In the genomic region with DNA sequence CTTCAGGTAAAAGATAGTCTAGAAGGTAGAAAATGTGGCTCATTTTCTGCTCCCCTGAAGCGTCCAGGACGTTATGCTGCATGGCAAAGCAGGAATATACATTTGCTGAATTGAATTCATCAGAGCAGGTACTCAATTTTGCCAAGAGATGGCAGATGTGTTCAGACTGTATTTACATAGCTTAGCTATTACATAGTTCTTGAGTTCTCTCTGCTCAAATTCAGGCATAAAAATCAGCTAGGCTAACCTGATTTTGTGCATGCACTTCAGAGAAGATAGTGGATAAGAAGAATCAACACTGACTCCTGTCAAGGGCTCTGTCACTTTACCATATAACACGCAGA, we compare ENCODE assay signal across 11 cellular contexts.
DNase-seq lines count a peak whose midpoint lies in the region; ATAC-seq, FAIRE-seq and TF ChIP-seq lines count a peak whose summit lies in the region.
"Had no signal": no experiment of that assay in that cellular context is flagged by ENCODE, and none has a peak within 500 bp of the region (broad histone marks: within the 10 kb centered on the region; RNA-seq: fewer than 3 reads in every experiment).

No MANE protein-coding gene starts in this region.

- H2BK15ac ChIP-seq in mesenchymal stem cell (ENCODE audit: low read depth, poor library complexity, severe bottlenecking), result no peak overlapping the region

- H3K79me1 ChIP-seq in mesenchymal stem cell (replicated peaks; ENCODE audit: low read length, poor library complexity, severe bottlenecking), result no peaks in the 10 kb centered on the region

- H3K27me3 Mint-ChIP-seq in Calu3 (ENCODE audit: unreplicated experiment), result no peaks in the 10 kb centered on the region

- H3K79me2 ChIP-seq in OCI-LY7 (ENCODE audit: insufficient read depth, low read depth, low read length), result no peaks in the 10 kb centered on the region

- TF ChIP-seq CTCF in Calu3 (IDR thresholded peaks at IDR 0.05; ENCODE audit: unreplicated experiment) (peak; percentile 24), astrocyte of the spinal cord (IDR thresholded peaks at IDR 0.05; ENCODE audit: low read depth, low read length) (peak; percentile 27), OCI-LY7 (conservative IDR thresholded peaks at IDR 0.05; ENCODE audit: low read length) (no peak)

- no peaks in the 10 kb centered on the region for H3K9me3 Mint-ChIP-seq in Calu3 (ENCODE audit: low read depth, unreplicated experiment)

- H3K27ac ChIP-seq in mesenchymal stem cell (ENCODE audit: low read length, poor library complexity, severe bottlenecking), result no peak overlapping the region
- no peak overlapping the region for H3K27ac ChIP-seq in OCI-LY7 (ENCODE audit: low read depth, low read length, poor library complexity, severe bottlenecking)

- in situ Hi-C loops in astrocyte of the spinal cord (cut with HindIII; ENCODE audit: low sequenced_read_pairs), result no loop called here

- no peaks in the 10 kb centered on the region for H4K20me1 ChIP-seq in OCI-LY7 (ENCODE audit: insufficient read depth, low read length)

- ATAC-seq in GM19452 (IDR thresholded peaks at IDR 0.05; ENCODE audit: unreplicated experiment), result no peak

- H3K9me2 ChIP-seq in OCI-LY7 (ENCODE audit: insufficient read depth, low read length), result no peaks in the 10 kb centered on the region

- H3K4me3 Mint-ChIP-seq in Calu3 (ENCODE audit: low read depth, unreplicated experiment), result no peak overlapping the region

- POLR2A ChIA-PET in OCI-LY7 (lab: Charles Lee), result interaction anchor here (0.9 to 1.0 kb wide), 2 partner anchors 10 to 25 kb away, joined by 3 to 6 read pairs; no protein-coding TSS in a partner anchor

- H3K4me1 Mint-ChIP-seq in Calu3 (ENCODE audit: low read depth, unreplicated experiment), result peaks cover 25% of the 10 kb centered on the region

- WGBS in mesenchymal stem cell, result 100% methylated on average over 3 of the region's 3 CpGs

- H4K91ac ChIP-seq in mesenchymal stem cell (ENCODE audit: low read length), result no peak overlapping the region

- H3K9me3 ChIP-seq in mesenchymal stem cell (ENCODE audit: control insufficient read depth, low read length) (no peaks in the 10 kb centered on the region), OCI-LY7 (ENCODE audit: low read length) (no peaks in the 10 kb centered on the region)

- H3K4me1 ChIP-seq in mesenchymal stem cell (ENCODE audit: control insufficient read depth, insufficient read depth, low read depth, low read length) (no peaks in the 10 kb centered on the region), OCI-LY7 (ENCODE audit: insufficient read depth, low read length, poor library complexity, severe bottlenecking) (no peaks in the 10 kb centered on the region)

- H3K23ac ChIP-seq in mesenchymal stem cell (ENCODE audit: low read length in 2 of 2), result no peak overlapping the region

- no peak overlapping the region for H2BK12ac ChIP-seq in mesenchymal stem cell (ENCODE audit: low read length in 2 of 2)

- H2AFZ ChIP-seq in mesenchymal stem cell (ENCODE audit: low read depth, low read length) (no peak overlapping the region), OCI-LY7 (ENCODE audit: low read length) (no peak overlapping the region)

- intact Hi-C loops in Calu3 (cut with micrococcal nuclease; ENCODE audit: unreplicated experiment), result loop anchor here (1.0 to 10.0 kb wide), 4 partner anchors 110 to 390 kb away; partner anchors contain the start of gene PTPRZ1
- intact Hi-C loops in OCI-LY7 (cut with micrococcal nuclease; ENCODE audit: unreplicated experiment), result no loop called here

- no peak overlapping the region for H2BK120ac ChIP-seq in mesenchymal stem cell (ENCODE audit: low read depth, low read length)

- peak overlapping the region; percentile 43 for H3K27ac Mint-ChIP-seq in Calu3 (ENCODE audit: unreplicated experiment)

- no peak overlapping the region for H3K14ac ChIP-seq in mesenchymal stem cell (ENCODE audit: low read length in 2 of 2)

- H3K27me3 ChIP-seq in mesenchymal stem cell (ENCODE audit: control insufficient read depth in 1 of 2, insufficient read depth in 1 of 2, low read length in 2 of 2), result no peaks in the 10 kb centered on the region

- no peak overlapping the region for H2AK5ac ChIP-seq in mesenchymal stem cell (ENCODE audit: low read length, severe bottlenecking)

- H3K4ac ChIP-seq in mesenchymal stem cell (ENCODE audit: low read depth in 1 of 2, low read length in 2 of 2), result no peak overlapping the region

- H2BK5ac ChIP-seq in mesenchymal stem cell (ENCODE audit: low read depth, low read length, poor library complexity, severe bottlenecking), result no peak overlapping the region

- CTCF ChIA-PET in Calu3 (lab: Charles Lee) (interaction anchor here (0.5 to 2.8 kb wide), 3 partner anchors 137 to 389 kb away, joined by 3 to 68 read pairs (median 4); no protein-coding TSS in a partner anchor), OCI-LY7 (lab: Charles Lee; ENCODE audit: unreplicated experiment) (no interaction called here)

- no peak overlapping the region for H4K8ac ChIP-seq in mesenchymal stem cell (ENCODE audit: low read length)

- H3K9ac ChIP-seq in mesenchymal stem cell (ENCODE audit: low read length), result peak overlapping the region; percentile 69

- TF ChIP-seq POLR2A in H54 (IDR thresholded peaks at IDR 0.05; ENCODE audit: low read depth, low read length), result no peak

- H3K36me3 ChIP-seq in mesenchymal stem cell (ENCODE audit: control insufficient read depth in 1 of 2, insufficient read depth in 2 of 2, low read depth in 1 of 2, low read length in 2 of 2), result no peaks in the 10 kb centered on the region
- H3K36me3 ChIP-seq in OCI-LY7 (ENCODE audit: insufficient read depth, low read length), result no peaks in the 10 kb centered on the region

- H3K4me2 ChIP-seq in mesenchymal stem cell (ENCODE audit: low read length, poor library complexity, severe bottlenecking), result no peak overlapping the region
- no peak overlapping the region for H3K4me2 ChIP-seq in OCI-LY7 (ENCODE audit: low read length)

- H3K4me3 ChIP-seq in astrocyte of the spinal cord (ENCODE audit: low read depth, low read length), result no peak overlapping the region
- H3K4me3 ChIP-seq in mesenchymal stem cell (ENCODE audit: insufficient read depth in 1 of 2, low read depth in 1 of 2, low read length in 2 of 2), result peak overlapping the region in 1 of 2 experiments; percentile 22
- no peak overlapping the region for H3K4me3 ChIP-seq in OCI-LY7 (ENCODE audit: low read depth, low read length, poor library complexity, severe bottlenecking)

- FAIRE-seq in H54 (lab: Jason Lieb, UNC), result no peak
- FAIRE-seq: G401.6 had no signal

- H3K18ac ChIP-seq in mesenchymal stem cell (ENCODE audit: low read depth in 1 of 2, low read length in 2 of 2), result no peak overlapping the region

- BruUV-seq in Calu3 (replicated peaks; lab: Mats Ljungman, UMichigan), result no TSS peak
- no TSS peak for BruUV-seq in OCI-LY7 (replicated peaks; lab: Mats Ljungman, UMichigan)

- DNase-seq in Calu3, result peak; percentile 17
- DNase-seq in NCI-H1417 treated with DMSO at 0.1 percent for 48 hours (lab: John Stamatoyannopoulos, UW), result peak; percentile 41
- peak; percentile 29 for DNase-seq in astrocyte of the spinal cord (ENCODE audit: low read depth, low spot score)
- peak; percentile 4 for DNase-seq in mesenchymal stem cell
- DNase-seq in OCI-LY7 (ENCODE audit: low spot score), result no peak
- DNase-seq in D341Med (ENCODE audit: low spot score), result no peak
- no peak for DNase-seq in H54 (ENCODE audit: insufficient read length, low spot score)
- DNase-seq: dermis blood vessel endothelial cell, RPMI8226 had no signal

- H3K36me3 Mint-ChIP-seq in Calu3 (ENCODE audit: insufficient read depth, unreplicated experiment), result no peaks in the 10 kb centered on the region

Comparison
In these comparisons a context has a peak if more than half of its experiments do, and no peak if none do; other contexts are left out.
1. DNase-seq: peak in Calu3 (single experiment), NCI-H1417 treated with DMSO at 0.1 percent for 48 hours (single experiment), astrocyte of the spinal cord (single experiment) and mesenchymal stem cell (single experiment); none in OCI-LY7 (single experiment), D341Med (single experiment) and H54 (single experiment).